22 cellular contexts compared by ENCODE assay signal in the genomic region with DNA sequence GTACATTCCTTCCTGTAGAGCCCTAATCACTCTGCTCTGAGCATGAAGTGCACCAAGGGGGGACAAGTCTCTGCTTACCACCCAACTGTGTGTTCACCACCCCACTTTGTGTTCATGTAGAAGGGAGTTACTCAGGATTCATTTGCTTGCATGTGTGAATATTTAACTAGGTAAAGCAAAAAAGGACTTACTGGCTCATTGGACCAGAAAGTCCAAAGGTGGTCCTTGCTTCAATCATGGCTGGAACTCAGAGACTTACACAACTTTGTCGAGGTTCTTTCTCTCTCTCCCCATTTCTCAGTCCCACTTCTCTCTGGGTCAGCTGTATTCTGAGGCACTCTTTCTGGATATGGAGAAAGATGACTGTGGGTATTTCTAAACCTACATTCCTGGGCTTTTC. TPM values are rescaled to one million over a fixed set of nuclear protein-coding genes. Genes with fewer than 3 reads are reported as not detected.
DNase-seq lines count a peak whose midpoint lies in the region; FAIRE-seq and TF ChIP-seq lines count a peak whose summit lies in the region.
"Had no signal": no experiment of that assay in that cellular context is flagged by ENCODE, and none has a peak within 500 bp of the region (broad histone marks: within the 10 kb centered on the region; RNA-seq: fewer than 3 reads in every experiment).

No MANE protein-coding gene starts in this region.

- H3K9me3 ChIP-seq in esophagus muscularis mucosa = no peaks in the 10 kb centered on the region

- no peaks in the 10 kb centered on the region; the same call in 1 of the 2 replicates for H3K27me3 Mint-ChIP-seq in HFFc6 (ENCODE audit: insufficient read depth)
- H3K27me3 Mint-ChIP-seq: CD4-positive, alpha-beta memory T cell had no signal

- no peak for TF ChIP-seq CTCF in HFFc6 (IDR thresholded peaks at IDR 0.05)
- no peak for TF ChIP-seq CTCF in esophagus muscularis mucosa (IDR thresholded peaks at IDR 0.05)

- peak overlapping the region; percentile 92 for H3K4me3 Mint-ChIP-seq in HFFc6
- H3K4me3 Mint-ChIP-seq: CD4-positive, alpha-beta memory T cell had no signal

- peaks cover 7 to 35% (median 14%) of the 10 kb centered on the region in 4 donors for H3K27me3 ChIP-seq in esophagus muscularis mucosa

- H3K9me3 Mint-ChIP-seq in HFFc6 = no peaks in the 10 kb centered on the region
- H3K9me3 Mint-ChIP-seq: CD4-positive, alpha-beta memory T cell had no signal

- no peaks in the 10 kb centered on the region for H3K36me3 ChIP-seq in esophagus muscularis mucosa

- TF ChIP-seq POLR2A in esophagus muscularis mucosa (IDR thresholded peaks at IDR 0.05; ENCODE audit: low read depth) = no peak
- no peak for TF ChIP-seq POLR2A in H54 (IDR thresholded peaks at IDR 0.05; ENCODE audit: low read depth, low read length)

- peaks cover 46% of the 10 kb centered on the region for H3K36me3 Mint-ChIP-seq in HFFc6 (ENCODE audit: low read depth)

- no peak overlapping the region for H3K4me3 ChIP-seq in esophagus muscularis mucosa

- peaks cover 13 to 21% (median 20%) of the 10 kb centered on the region in 4 donors for H3K4me1 ChIP-seq in esophagus muscularis mucosa

- intact Hi-C loops in esophagus muscularis mucosa (cut with DNase I) = no loop called here

- WGBS in esophagus muscularis mucosa = 100% methylated on average over 1 of the region's 1 CpG

- H3K4me1 Mint-ChIP-seq in HFFc6 (ENCODE audit: low read depth) = peaks cover 65% of the 10 kb centered on the region

- no peak for FAIRE-seq in H54 (lab: Jason Lieb, UNC)
- FAIRE-seq: A204.1, D721Med had no signal

- peak; percentile 6 for DNase-seq in Caki2 (ENCODE audit: low read depth)
- DNase-seq in HFFc6 = no peak
- DNase-seq in esophagus muscularis mucosa (ENCODE audit: extremely low spot score) = peak; percentile 47
- DNase-seq in left kidney (ENCODE audit: low read depth, low spot score) = peak; percentile 57
- no peak for DNase-seq in H54 (ENCODE audit: insufficient read length, low spot score)
- no peak for DNase-seq in NCI-H1092 (lab: John Stamatoyannopoulos, UW)
- no peak for DNase-seq in NCI-H1048 (lab: John Stamatoyannopoulos, UW)
- DNase-seq in COR-L47 (lab: John Stamatoyannopoulos, UW) = no peak
- DNase-seq: CD4-positive, alpha-beta memory T cell; DMS79; GOT3; NCI-H1436; NCI-H1930; NCI-H226; NCI-H524; NCI-H82; PC-3; SIG-M5 had no signal

- H3K27ac ChIP-seq in esophagus muscularis mucosa (replicated peaks in 1 of 4) = no peak overlapping the region
- H3K27ac ChIP-seq: KMS-11, RWPE1 had no signal

- no peak overlapping the region; the same call in 1 of the 2 replicates for H3K27ac Mint-ChIP-seq in HFFc6

- in situ Hi-C loops in Caki2 (cut with HindIII; ENCODE audit: low pct_unique_long_range_greater_than_20kb, low sequenced_read_pairs) = no loop called here

- TF ChIP-seq EP300 in esophagus muscularis mucosa (IDR thresholded peaks at IDR 0.05) = no peak

RNA-seq across cellular contexts. Expression of a gene that starts 4.0 kb away (rescaled TPM):
- total RNA-seq in Caki2 (2014; rRNA removed; shearing (Covaris generic); ENCODE audit: low replicate concordance) = not detected in 2 replicates
- total RNA-seq in HFFc6 (2021; fragmentation: NEBNext Ultra II Directional; extraction: Animal tissue kit (Norgen Biotek cat#: 25700)) = 100 to 1,000 TPM in 4 of 6 experiments, 10 to 100 TPM in 2; 78.0 to 131 (median 114) TPM
- total RNA-seq in esophagus muscularis mucosa = 1 to 10 TPM in 1 of 4 donors, under 1 TPM in 3; 0.42 to 1.0 (median 0.82) TPM

Comparison
In these comparisons a context has a peak if more than half of its experiments do, and no peak if none do; other contexts are left out.
1. DNase-seq: peak in Caki2 (single experiment), esophagus muscularis mucosa (single experiment) and left kidney (single experiment); none in HFFc6 (single experiment), H54 (single experiment), NCI-H1092 (single experiment), NCI-H1048 (single experiment) and COR-L47 (single experiment).
2. RNA of a gene that starts 4.0 kb away (total RNA-seq): 78.0 to 131 TPM in HFFc6; 0.42 to 1.0 TPM in esophagus muscularis mucosa and not detected in Caki2; every median in the first group is over 10 times any median in the second.